ENCODE assay signal across 4 cellular contexts in the genomic region with DNA sequence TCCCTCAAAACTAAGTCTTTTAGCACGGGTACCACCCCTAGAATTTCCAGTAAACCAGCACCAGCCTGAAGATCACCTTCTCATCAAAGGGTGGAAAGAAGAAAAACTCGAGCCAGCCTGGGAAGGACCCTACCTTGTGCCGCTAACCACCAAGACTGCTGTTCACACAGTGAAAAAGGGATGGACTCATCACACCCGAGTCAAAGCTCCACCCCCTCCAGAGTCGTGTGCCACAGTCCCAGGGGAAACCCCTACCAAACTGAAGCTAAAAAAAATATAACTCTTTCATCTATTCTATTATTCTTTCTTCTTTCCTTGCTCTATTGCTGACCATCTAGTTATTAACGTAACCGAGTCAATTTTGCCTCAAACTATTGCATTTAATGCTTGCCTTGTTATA. TPM values are rescaled to one million over a fixed set of nuclear protein-coding genes. Genes with fewer than 3 reads are reported as not detected.
"Had no signal": no experiment of that assay in that cellular context is flagged by ENCODE, and none has a peak within 500 bp of the region (broad histone marks: within the 10 kb centered on the region; RNA-seq: fewer than 3 reads in every experiment).

No MANE protein-coding gene starts in this region.

RNA-seq across cellular contexts. Expression of a gene that starts 13.2 kb away (rescaled TPM):
- polyA plus RNA-seq: IgD-negative memory B cell had no signal

RNA-seq across cellular contexts. Expression of a gene that starts 56.6 kb away (rescaled TPM):
- total RNA-seq: LHCN-M2, Right ventricle myocardium superior, SJSA1 had no signal
- polyA plus RNA-seq: IgD-negative memory B cell had no signal
